Comparison of ENCODE assay signal across 16 cellular contexts in the genomic region with DNA sequence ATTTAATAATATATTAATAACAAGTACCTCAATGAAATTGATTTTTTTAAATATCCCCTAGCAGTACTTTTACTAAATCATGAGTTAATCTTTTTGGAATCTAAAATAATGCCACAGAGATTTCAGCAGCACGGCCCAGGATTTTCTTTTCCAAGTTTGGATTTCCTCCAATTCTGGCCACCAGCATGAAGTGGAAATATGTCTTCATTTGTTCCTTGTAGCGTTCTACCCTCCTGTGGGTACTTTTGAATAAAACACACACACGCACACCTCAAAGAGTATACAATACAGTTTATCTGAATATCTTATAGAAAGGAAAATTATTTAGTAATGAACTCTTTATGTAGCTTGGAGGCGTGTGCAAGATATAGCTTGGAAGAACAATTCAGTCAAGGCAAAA.
"Had no signal": no experiment of that assay in that cellular context is flagged by ENCODE, and none has a peak within 500 bp of the region (broad histone marks: within the 10 kb centered on the region; RNA-seq: fewer than 3 reads in every experiment).

No MANE protein-coding gene starts in this region.

- H3K27me3 ChIP-seq: gastrocnemius medialis, upper lobe of right lung had no signal

- H3K9me3 ChIP-seq: gastrocnemius medialis, left ventricle myocardium inferior, upper lobe of right lung had no signal

- H3K4me1 ChIP-seq: left ventricle myocardium inferior, upper lobe of right lung had no signal

- H3K36me3 ChIP-seq: gastrocnemius medialis, left ventricle myocardium inferior, upper lobe of right lung had no signal

- ATAC-seq: gastrocnemius medialis; stimulated activated naive CD8-positive, alpha-beta T cell treated with anti-CD3 and anti-CD28 coated beads, Interleukin-15, Interleukin-2, amounts not matched to agents 100 U/mL and 50 U/mL, for 24 hours; upper lobe of right lung had no signal

- H3K27ac ChIP-seq: gastrocnemius medialis, left ventricle myocardium inferior, upper lobe of right lung, VCaP had no signal

- DNase-seq: activated CD4-positive, alpha-beta memory T cell treated with anti-CD3 and anti-CD28 coated beads for 36 hours; activated gamma-delta T cell; activated naive CD8-positive, alpha-beta T cell treated with anti-CD3 and anti-CD28 coated beads for 36 hours; activated T-cell treated with anti-CD3 and anti-CD28 coated beads, Interleukin-2, amount 50 U/mL, for 48 hours; aorta; central memory CD4-positive, alpha-beta T cell; dermis blood vessel endothelial cell; endodermal cell; erythroblast; gastrocnemius medialis; left ventricle myocardium inferior; stimulated activated CD4-positive, alpha-beta T cell treated with anti-CD3 and anti-CD28 coated beads, Interleukin-2, amount 100 ng/mL, for 48 hours; stimulated activated CD8-positive, alpha-beta memory T cell treated with anti-CD3 and anti-CD28 coated beads, Interleukin-4, amount 100 ng/mL, for 48 hours; stimulated activated naive CD8-positive, alpha-beta T cell treated with anti-CD3 and anti-CD28 coated beads, Interleukin-15, Interleukin-2, amounts not matched to agents 100 U/mL and 50 U/mL, for 24 hours; upper lobe of right lung had no signal

- H3K4me3 ChIP-seq: gastrocnemius medialis, left ventricle myocardium inferior, upper lobe of right lung had no signal
